ENCODE assay signal across 8 cellular contexts in genomic region chrX:107741318-107741813, GRCh38.
DNase-seq lines count a peak whose midpoint lies in the region; ATAC-seq, FAIRE-seq and TF ChIP-seq lines count a peak whose summit lies in the region.

No MANE protein-coding gene starts in this region.

- no peaks in the 10 kb centered on the region for H3K9me3 ChIP-seq in parathyroid adenoma (ENCODE audit: control insufficient read depth, low read length)

- H3K27ac ChIP-seq in caudate nucleus (ENCODE audit: low read depth, low read length) (peak overlapping the region; percentile 96), parathyroid adenoma (peak overlapping the region; percentile 99)

- TF ChIP-seq CTCF in parathyroid adenoma (IDR thresholded peaks at IDR 0.05), result no peak
- TF ChIP-seq CTCF in D721Med (IDR thresholded peaks at IDR 0.05; ENCODE audit: insufficient read depth, missing control alignments), result no peak

- no peaks in the 10 kb centered on the region for H3K27me3 ChIP-seq in parathyroid adenoma (ENCODE audit: control insufficient read depth, insufficient read depth, low read length)

- no peak overlapping the region for H2AFZ ChIP-seq in parathyroid adenoma

- FAIRE-seq in D721Med (lab: Jason Lieb, UNC), result no peak

- H3K36me3 ChIP-seq in parathyroid adenoma (ENCODE audit: control insufficient read depth, insufficient read depth, low read length), result no peaks in the 10 kb centered on the region

- H3K4me1 ChIP-seq in parathyroid adenoma, result peaks cover 67% of the 10 kb centered on the region

- peaks cover 8% of the 10 kb centered on the region for H3K79me2 ChIP-seq in parathyroid adenoma

- H3K4me3 ChIP-seq in parathyroid adenoma (ENCODE audit: low read depth, low read length), result no peak overlapping the region

- peak in 22 of 61 donors; percentile 4 to 67 (median 39) for DNase-seq in caudate nucleus (lab: John Stamatoyannopoulos, UW)
- DNase-seq in cortex of kidney (lab: John Stamatoyannopoulos, UW), result no peak
- DNase-seq in NCI-H1436 treated with DMSO at 0.1 percent for 48 hours (lab: John Stamatoyannopoulos, UW), result no peak
- DNase-seq in D721Med (ENCODE audit: insufficient read length, low spot score), result no peak

- peak overlapping the region; percentile 53 for H3K4me2 ChIP-seq in parathyroid adenoma (ENCODE audit: low read length)

- ATAC-seq in GM19395 (IDR thresholded peaks at IDR 0.05; ENCODE audit: unreplicated experiment) (peak; percentile 28), HG03139 (IDR thresholded peaks at IDR 0.05; ENCODE audit: unreplicated experiment) (peak; percentile 9)
- no peak for ATAC-seq in activated CD4-positive, CD25-positive, alpha-beta regulatory T cell treated with anti-CD3 and anti-CD28 coated beads, Interleukin-2, amount 50 U/mL, for 24 hours

- H3K9ac ChIP-seq in parathyroid adenoma, result no peak overlapping the region

Comparison
In these comparisons a context has a peak if more than half of its experiments do, and no peak if none do; other contexts are left out.
1. ATAC-seq: peak in GM19395 (single experiment) and HG03139 (single experiment); none in activated CD4-positive, CD25-positive, alpha-beta regulatory T cell treated with anti-CD3 and anti-CD28 coated beads, Interleukin-2, amount 50 U/mL, for 24 hours (0 of 2).